In the genomic region with DNA sequence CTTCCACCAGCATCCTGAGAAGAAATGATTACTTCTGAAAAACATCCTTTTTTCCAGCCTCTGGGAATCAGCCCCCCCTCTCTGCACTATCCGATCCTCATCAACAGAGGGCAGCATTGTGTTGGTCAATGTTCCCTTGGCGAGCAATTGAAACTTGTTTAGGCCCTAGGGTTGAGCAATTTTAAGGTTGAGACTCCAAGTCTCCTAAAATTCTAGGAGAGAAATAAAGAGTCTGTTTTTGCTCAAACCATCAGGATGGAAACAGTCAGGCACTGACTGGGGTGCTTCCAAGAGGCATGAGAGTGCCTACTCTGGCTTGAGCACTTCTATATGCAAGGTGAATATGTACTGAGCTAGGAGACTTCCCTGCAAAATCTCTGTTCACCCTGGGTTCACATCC, we compare ENCODE assay signal across 1 cellular context.
TF ChIP-seq lines count a peak whose summit lies in the region.

No MANE protein-coding gene starts in this region.

TF ChIP-seq in SK-N-SH treated with all-trans-retinoic acid at 6 μM for 48 hours, 23 proteins besides CTCF, POLR2A, EP300 and RAD21:
- TF ChIP-seq, protein P1, sequence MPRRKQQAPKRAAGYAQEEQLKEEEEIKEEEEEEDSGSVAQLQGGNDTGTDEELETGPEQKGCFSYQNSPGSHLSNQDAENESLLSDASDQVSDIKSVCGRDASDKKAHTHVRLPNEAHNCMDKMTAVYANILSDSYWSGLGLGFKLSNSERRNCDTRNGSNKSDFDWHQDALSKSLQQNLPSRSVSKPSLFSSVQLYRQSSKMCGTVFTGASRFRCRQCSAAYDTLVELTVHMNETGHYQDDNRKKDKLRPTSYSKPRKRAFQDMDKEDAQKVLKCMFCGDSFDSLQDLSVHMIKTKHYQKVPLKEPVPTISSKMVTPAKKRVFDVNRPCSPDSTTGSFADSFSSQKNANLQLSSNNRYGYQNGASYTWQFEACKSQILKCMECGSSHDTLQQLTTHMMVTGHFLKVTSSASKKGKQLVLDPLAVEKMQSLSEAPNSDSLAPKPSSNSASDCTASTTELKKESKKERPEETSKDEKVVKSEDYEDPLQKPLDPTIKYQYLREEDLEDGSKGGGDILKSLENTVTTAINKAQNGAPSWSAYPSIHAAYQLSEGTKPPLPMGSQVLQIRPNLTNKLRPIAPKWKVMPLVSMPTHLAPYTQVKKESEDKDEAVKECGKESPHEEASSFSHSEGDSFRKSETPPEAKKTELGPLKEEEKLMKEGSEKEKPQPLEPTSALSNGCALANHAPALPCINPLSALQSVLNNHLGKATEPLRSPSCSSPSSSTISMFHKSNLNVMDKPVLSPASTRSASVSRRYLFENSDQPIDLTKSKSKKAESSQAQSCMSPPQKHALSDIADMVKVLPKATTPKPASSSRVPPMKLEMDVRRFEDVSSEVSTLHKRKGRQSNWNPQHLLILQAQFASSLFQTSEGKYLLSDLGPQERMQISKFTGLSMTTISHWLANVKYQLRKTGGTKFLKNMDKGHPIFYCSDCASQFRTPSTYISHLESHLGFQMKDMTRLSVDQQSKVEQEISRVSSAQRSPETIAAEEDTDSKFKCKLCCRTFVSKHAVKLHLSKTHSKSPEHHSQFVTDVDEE (CRISPR knock-in tag; IDR thresholded peaks at IDR 0.05) = no peak
- TF ChIP-seq ZFP30 (CRISPR knock-in tag; IDR thresholded peaks at IDR 0.05) = no peak
- no peak for TF ChIP-seq PPARA (CRISPR knock-in tag; IDR thresholded peaks at IDR 0.05; ENCODE audit: borderline replicate concordance)
- no peak for TF ChIP-seq GLIS3 (CRISPR knock-in tag; IDR thresholded peaks at IDR 0.05)
- no peak for TF ChIP-seq ZNF70 (CRISPR knock-in tag; IDR thresholded peaks at IDR 0.05)
- no peak for TF ChIP-seq ZFP3 (CRISPR knock-in tag; IDR thresholded peaks at IDR 0.05)
- TF ChIP-seq, protein P2, sequence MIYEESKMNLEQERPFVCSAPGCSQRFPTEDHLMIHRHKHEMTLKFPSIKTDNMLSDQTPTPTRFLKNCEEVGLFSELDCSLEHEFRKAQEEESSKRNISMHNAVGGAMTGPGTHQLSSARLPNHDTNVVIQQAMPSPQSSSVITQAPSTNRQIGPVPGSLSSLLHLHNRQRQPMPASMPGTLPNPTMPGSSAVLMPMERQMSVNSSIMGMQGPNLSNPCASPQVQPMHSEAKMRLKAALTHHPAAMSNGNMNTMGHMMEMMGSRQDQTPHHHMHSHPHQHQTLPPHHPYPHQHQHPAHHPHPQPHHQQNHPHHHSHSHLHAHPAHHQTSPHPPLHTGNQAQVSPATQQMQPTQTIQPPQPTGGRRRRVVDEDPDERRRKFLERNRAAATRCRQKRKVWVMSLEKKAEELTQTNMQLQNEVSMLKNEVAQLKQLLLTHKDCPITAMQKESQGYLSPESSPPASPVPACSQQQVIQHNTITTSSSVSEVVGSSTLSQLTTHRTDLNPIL (CRISPR knock-in tag; IDR thresholded peaks at IDR 0.05; ENCODE audit: low read depth) = no peak
- TF ChIP-seq TOX (CRISPR knock-in tag; IDR thresholded peaks at IDR 0.05; ENCODE audit: borderline replicate concordance) = no peak
- no peak for TF ChIP-seq ESRRG (CRISPR knock-in tag; IDR thresholded peaks at IDR 0.05)
- no peak for TF ChIP-seq CSRNP3 (CRISPR knock-in tag; IDR thresholded peaks at IDR 0.05)
- TF ChIP-seq, protein P3, sequence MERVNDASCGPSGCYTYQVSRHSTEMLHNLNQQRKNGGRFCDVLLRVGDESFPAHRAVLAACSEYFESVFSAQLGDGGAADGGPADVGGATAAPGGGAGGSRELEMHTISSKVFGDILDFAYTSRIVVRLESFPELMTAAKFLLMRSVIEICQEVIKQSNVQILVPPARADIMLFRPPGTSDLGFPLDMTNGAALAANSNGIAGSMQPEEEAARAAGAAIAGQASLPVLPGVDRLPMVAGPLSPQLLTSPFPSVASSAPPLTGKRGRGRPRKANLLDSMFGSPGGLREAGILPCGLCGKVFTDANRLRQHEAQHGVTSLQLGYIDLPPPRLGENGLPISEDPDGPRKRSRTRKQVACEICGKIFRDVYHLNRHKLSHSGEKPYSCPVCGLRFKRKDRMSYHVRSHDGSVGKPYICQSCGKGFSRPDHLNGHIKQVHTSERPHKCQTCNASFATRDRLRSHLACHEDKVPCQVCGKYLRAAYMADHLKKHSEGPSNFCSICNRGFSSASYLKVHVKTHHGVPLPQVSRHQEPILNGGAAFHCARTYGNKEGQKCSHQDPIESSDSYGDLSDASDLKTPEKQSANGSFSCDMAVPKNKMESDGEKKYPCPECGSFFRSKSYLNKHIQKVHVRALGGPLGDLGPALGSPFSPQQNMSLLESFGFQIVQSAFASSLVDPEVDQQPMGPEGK (CRISPR knock-in tag; IDR thresholded peaks at IDR 0.05; ENCODE audit: borderline replicate concordance) = no peak
- no peak for TF ChIP-seq RARB (CRISPR knock-in tag; IDR thresholded peaks at IDR 0.05)
